In genomic region chr4:2348786-2349185, GRCh38 we compare ENCODE assay signal across 16 cellular contexts.
DNase-seq lines count a peak whose midpoint lies in the region; ATAC-seq and TF ChIP-seq lines count a peak whose summit lies in the region.
"Had no signal": no experiment of that assay in that cellular context is flagged by ENCODE, and none has a peak within 500 bp of the region (broad histone marks: within the 10 kb centered on the region; RNA-seq: fewer than 3 reads in every experiment).

No MANE protein-coding gene starts in this region.

- H4K91ac ChIP-seq in IMR-90 (ENCODE audit: insufficient read depth, low read depth, low read length), result no peak overlapping the region

- POLR2A ChIA-PET in IMR-90 (lab: Charles Lee; ENCODE audit: unreplicated experiment), result no interaction called here

- in situ Hi-C loops in IMR-90 (cut with MboI; ENCODE audit: low sequenced_read_pairs), result no loop called here

- CTCF ChIA-PET in IMR-90 (lab: Yijun Ruan, JAX), result no interaction called here

- no peaks in the 10 kb centered on the region for H3K4me1 ChIP-seq in IMR-90 (ENCODE audit: control insufficient read depth, insufficient read depth, low read length)
- H3K4me1 ChIP-seq: Caco-2, HAP-1 had no signal

- H3K36me3 ChIP-seq in H7 (replicated peaks; ENCODE audit: control insufficient read depth, insufficient read depth, low read length) (no peaks in the 10 kb centered on the region), IMR-90 (ENCODE audit: control insufficient read depth, insufficient read depth, low read length) (no peaks in the 10 kb centered on the region)
- H3K36me3 ChIP-seq: BLaER1, HAP-1 had no signal

- H3K27ac ChIP-seq in IMR-90 (ENCODE audit: insufficient read depth, low read length), result no peak overlapping the region
- H3K27ac ChIP-seq: BLaER1, C4-2B had no signal

- H3K4me3 ChIP-seq in H7 (ENCODE audit: insufficient read depth, low read depth, low read length) (no peak overlapping the region), IMR-90 (ENCODE audit: insufficient read depth, low read depth, low read length) (no peak overlapping the region)
- H3K4me3 ChIP-seq: BLaER1, GM23338, HAP-1 had no signal

- H4K20me1 ChIP-seq in IMR-90 (ENCODE audit: insufficient read depth, low read length), result no peaks in the 10 kb centered on the region
- H4K20me1 ChIP-seq: BLaER1 had no signal

- peaks cover 2% of the 10 kb centered on the region for H3K9me1 ChIP-seq in IMR-90 (ENCODE audit: insufficient read depth, low read length)

- ATAC-seq in IMR-90 (ENCODE audit: low read depth) (peak; percentile 21; the same call in 1 of the 2 replicates), HG03025 (IDR thresholded peaks at IDR 0.05; ENCODE audit: low FRiP score, unreplicated experiment) (no peak), GM18858 (IDR thresholded peaks at IDR 0.05; ENCODE audit: unreplicated experiment) (no peak)
- ATAC-seq: CD8-positive, alpha-beta T cell; GM23338 had no signal

- WGBS in IMR-90 (ENCODE audit: extremely low coverage in 2 of 2, insufficient read length in 1 of 2), 2 experiments, result no CpG with 5 or more reads among the region's 3 CpGs

- TF ChIP-seq CTCF in IMR-90 (conservative IDR thresholded peaks at IDR 0.05; ENCODE audit: low read depth, low read length), result no peak

- H3K9ac ChIP-seq in IMR-90 (ENCODE audit: low read depth, low read length), result no peak overlapping the region
- H3K9ac ChIP-seq: BLaER1 had no signal

- intact Hi-C loops in IMR-90 (cut with micrococcal nuclease), result no loop called here

- H3K27me3 ChIP-seq in H7 (ENCODE audit: control insufficient read depth, insufficient read depth, low read length), result no peaks in the 10 kb centered on the region
- H3K27me3 ChIP-seq in IMR-90 (ENCODE audit: control insufficient read depth, insufficient read depth, low read length), result peaks cover 4% of the 10 kb centered on the region
- H3K27me3 ChIP-seq: BLaER1 had no signal

- no peak overlapping the region for H2AK9ac ChIP-seq in IMR-90 (replicated peaks; ENCODE audit: low read depth, low read length, poor library complexity)

- H3K23ac ChIP-seq in IMR-90 (ENCODE audit: low read depth, low read length), result no peak overlapping the region

- dilution Hi-C loops in IMR-90 (cut with HindIII; ENCODE audit: low sequenced_read_pairs, unreplicated experiment), result no loop called here

- no peak overlapping the region for H3K56ac ChIP-seq in IMR-90 (ENCODE audit: extremely low read depth, insufficient read depth, low read length)

- no peak overlapping the region for H4K8ac ChIP-seq in IMR-90 (ENCODE audit: low read depth in 2 of 2, low read length in 2 of 2)

- H3K79me1 ChIP-seq in IMR-90 (ENCODE audit: low read depth in 1 of 2, low read length in 2 of 2), result no peaks in the 10 kb centered on the region

- no peak overlapping the region for H2BK20ac ChIP-seq in IMR-90 (ENCODE audit: low read depth, low read length)

- no peak overlapping the region for H4K5ac ChIP-seq in IMR-90 (ENCODE audit: low read depth, low read length)

- H2AK5ac ChIP-seq in IMR-90 (ENCODE audit: low read depth, low read length), result no peak overlapping the region

- DNase-seq in H7 (peak; percentile 7), IMR-90 (no peak), amniotic epithelial cell (ENCODE audit: low read depth) (peak; percentile 24)
- DNase-seq in activated CD4-positive, CD25-positive, alpha-beta regulatory T cell (lab: John Stamatoyannopoulos, UW), result no peak
- DNase-seq: Caco-2; CD4-positive, CD25-positive, alpha-beta regulatory T cell; CD8-positive, alpha-beta T cell; DMS153; DND-41; HFFc6 had no signal

- H2BK15ac ChIP-seq in IMR-90 (ENCODE audit: low read depth, low read length), result no peak overlapping the region

- H3K4me2 ChIP-seq in IMR-90 (ENCODE audit: low read depth, low read length), result no peak overlapping the region
- H3K4me2 ChIP-seq: BLaER1, GM23338 had no signal

- H2BK5ac ChIP-seq in IMR-90 (ENCODE audit: low read depth, low read length, poor library complexity, severe bottlenecking), result no peak overlapping the region

- H2BK120ac ChIP-seq in IMR-90 (ENCODE audit: low read depth, low read length), result no peak overlapping the region

- H3K18ac ChIP-seq in IMR-90 (ENCODE audit: low read depth, low read length), result no peak overlapping the region

- no peak for TF ChIP-seq POLR2A in IMR-90 (IDR thresholded peaks at IDR 0.05; ENCODE audit: low read depth, low read length)

- no peaks in the 10 kb centered on the region; the same call in 1 of the 2 replicates for H3K9me3 ChIP-seq in IMR-90 (ENCODE audit: control insufficient read depth, insufficient read depth, low read length)
- H3K9me3 ChIP-seq: Caco-2, HAP-1 had no signal

- TF ChIP-seq RAD21 in IMR-90 (IDR thresholded peaks at IDR 0.05; ENCODE audit: low read length), result no peak

- no peak overlapping the region for H3K4ac ChIP-seq in IMR-90 (ENCODE audit: low read depth, low read length)

- no TSS peak for BruUV-seq in IMR-90 (replicated peaks; lab: Mats Ljungman, UMichigan)

- H2AFZ ChIP-seq in IMR-90 (replicated peaks; ENCODE audit: low read length, poor library complexity), result no peak overlapping the region
- H2AFZ ChIP-seq: GM23338 had no signal

- no peak overlapping the region for H3K14ac ChIP-seq in IMR-90 (replicated peaks; ENCODE audit: low read depth, low read length)

TF ChIP-seq in IMR-90, 13 proteins besides CTCF, POLR2A, EP300 and RAD21:
- TF ChIP-seq CHD1 (IDR thresholded peaks at IDR 0.05; ENCODE audit: low read depth, low read length) (no peak), SMC3 (IDR thresholded peaks at IDR 0.05; ENCODE audit: low read depth, low read length) (no peak), ELK1 (IDR thresholded peaks at IDR 0.05; ENCODE audit: borderline replicate concordance, low read depth, low read length) (no peak), MXI1 (IDR thresholded peaks at IDR 0.05; ENCODE audit: borderline replicate concordance, low read depth, low read length) (no peak), RCOR1 (IDR thresholded peaks at IDR 0.05; ENCODE audit: insufficient replicate concordance, low read length) (no peak)

Comparison
In these comparisons a context has a peak if more than half of its experiments do, and no peak if none do; other contexts are left out.
1. DNase-seq: peak in H7 (single experiment) and amniotic epithelial cell (single experiment); none in IMR-90 (single experiment) and activated CD4-positive, CD25-positive, alpha-beta regulatory T cell (0 of 4).